Comparison of ENCODE assay signal across 8 cellular contexts in the genomic region with DNA sequence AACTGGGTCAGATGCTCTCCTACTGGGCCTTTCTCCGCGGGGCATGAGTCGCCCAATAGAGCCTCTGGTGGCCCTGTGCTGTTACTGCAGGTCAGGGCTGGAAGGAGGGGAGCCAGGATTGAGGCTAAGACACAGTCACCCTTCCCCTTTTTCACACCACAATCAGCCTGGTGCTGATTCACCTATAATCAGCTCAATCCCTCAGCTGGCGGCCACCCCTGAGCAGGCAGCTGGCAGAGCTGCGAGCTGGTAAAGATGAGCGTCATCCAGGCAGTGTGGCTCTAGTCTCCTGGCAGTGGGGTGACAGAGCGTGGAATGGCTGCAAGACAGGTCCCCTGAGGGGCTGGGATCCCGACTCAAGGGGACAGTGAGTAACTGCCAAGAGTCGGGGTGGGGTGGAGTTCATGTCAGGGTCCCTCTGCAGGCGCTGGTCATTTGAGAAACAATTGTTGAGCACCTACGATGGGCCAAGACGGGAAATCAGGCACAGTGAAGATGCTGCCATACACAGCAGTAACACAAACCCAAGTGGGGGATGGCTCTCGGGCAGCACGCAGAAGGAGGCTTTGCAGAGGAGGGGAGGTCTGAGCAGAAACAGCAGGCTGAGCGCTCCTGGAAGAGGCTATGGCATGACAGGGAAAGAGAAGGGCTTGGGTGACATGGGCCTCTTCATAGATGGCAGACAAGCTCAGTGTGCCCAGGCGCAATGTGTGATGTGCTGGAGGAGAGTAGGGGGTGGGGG. TPM values are rescaled to one million over a fixed set of nuclear protein-coding genes. Genes with fewer than 3 reads are reported as not detected.
DNase-seq lines count a peak whose midpoint lies in the region; ATAC-seq and TF ChIP-seq lines count a peak whose summit lies in the region.

No MANE protein-coding gene starts in this region.

- ATAC-seq in DND-41 (ENCODE audit: insufficient read depth, low read depth) (peak; percentile 97), GM21367 (IDR thresholded peaks at IDR 0.05; ENCODE audit: unreplicated experiment) (peak; percentile 82), HG03571 (IDR thresholded peaks at IDR 0.05; ENCODE audit: unreplicated experiment) (peak; percentile 78), RWPE2 (ENCODE audit: low read depth) (no peak), Right ventricle myocardium superior (ENCODE audit: poor library complexity) (peak; percentile 93)

- H3K4me1 ChIP-seq in DND-41 (ENCODE audit: insufficient read depth, low read length) (peaks cover 7% of the 10 kb centered on the region), RWPE2 (ENCODE audit: insufficient read depth, poor library complexity, severe bottlenecking) (no peaks in the 10 kb centered on the region), prostate gland (replicated peaks) (no peaks in the 10 kb centered on the region)

- 68% methylated on average over 15 of the region's 16 CpGs for WGBS in prostate gland

- H3K36me3 ChIP-seq in DND-41 (ENCODE audit: insufficient read depth, low read length) (no peaks in the 10 kb centered on the region), RWPE2 (ENCODE audit: low read depth) (no peaks in the 10 kb centered on the region), prostate gland (no peaks in the 10 kb centered on the region)

- no peak overlapping the region for H3K9ac ChIP-seq in DND-41 (ENCODE audit: low read depth, low read length)

- TF ChIP-seq CTCF in DND-41 (IDR thresholded peaks at IDR 0.05; ENCODE audit: borderline replicate concordance, extremely low read depth, low read length, poor library complexity, severe bottlenecking) (peak; percentile 81), RWPE2 (IDR thresholded peaks at IDR 0.05; ENCODE audit: poor library complexity, severe bottlenecking) (peak; percentile 25), prostate gland (IDR thresholded peaks at IDR 0.05) (peak; percentile 36 to 71 (median 46))

- H2AFZ ChIP-seq in DND-41 (ENCODE audit: low read depth, low read length), result no peak overlapping the region; the same call in 1 of the 2 replicates

- H3K4me3 ChIP-seq in DND-41 (ENCODE audit: low read depth in 1 of 2, low read length in 2 of 2), result no peak overlapping the region
- no peak overlapping the region for H3K4me3 ChIP-seq in RWPE2 (ENCODE audit: severe bottlenecking)
- H3K4me3 ChIP-seq in prostate gland, result no peak overlapping the region

- H3K4me2 ChIP-seq in DND-41 (ENCODE audit: insufficient read depth, low read length), result no peak overlapping the region

- no peaks in the 10 kb centered on the region for H3K79me2 ChIP-seq in DND-41 (ENCODE audit: insufficient read depth, low read length)

- H3K27me3 ChIP-seq in DND-41 (ENCODE audit: insufficient read depth, low read length, poor library complexity), result no peaks in the 10 kb centered on the region
- no peaks in the 10 kb centered on the region for H3K27me3 ChIP-seq in RWPE2 (ENCODE audit: insufficient read depth, poor library complexity, severe bottlenecking)
- no peaks in the 10 kb centered on the region for H3K27me3 ChIP-seq in prostate gland (replicated peaks; ENCODE audit: insufficient read depth)

- intact Hi-C loops in Right ventricle myocardium superior (cut with DNase I), result loop anchor here (5.0 kb wide), 1 partner anchor 153 kb away; no protein-coding TSS in a partner anchor
- intact Hi-C loops in prostate gland (cut with DNase I), result no loop called here

- no peak for TF ChIP-seq POLR2A in prostate gland (IDR thresholded peaks at IDR 0.05)

- no peaks in the 10 kb centered on the region for H4K20me1 ChIP-seq in DND-41 (ENCODE audit: insufficient read depth, low read length)

- DNase-seq in DND-41, result peak; percentile 64
- no peak for DNase-seq in RWPE2 (ENCODE audit: low spot score)
- peak; percentile 40 for DNase-seq in activated gamma-delta T cell treated with anti-CD3 and anti-CD28 coated beads, Interleukin-2, amount 50 U/mL, for 16 hours (ENCODE audit: low read depth)
- DNase-seq in Right ventricle myocardium superior, result peak; percentile 75
- DNase-seq in prostate gland (ENCODE audit: low spot score), result peak; percentile 13
- no peak for DNase-seq in GOT3 (lab: John Stamatoyannopoulos, UW)

- H3K9me3 ChIP-seq in DND-41 (ENCODE audit: insufficient read depth, low read length, severe bottlenecking) (no peaks in the 10 kb centered on the region), RWPE2 (ENCODE audit: severe bottlenecking) (no peaks in the 10 kb centered on the region), prostate gland (no peaks in the 10 kb centered on the region)

- no peak overlapping the region for H3K27ac ChIP-seq in DND-41 (ENCODE audit: low read length)
- H3K27ac ChIP-seq in RWPE2 (ENCODE audit: poor library complexity, severe bottlenecking), result no peak overlapping the region
- H3K27ac ChIP-seq in prostate gland, result no peak overlapping the region

RNA-seq across cellular contexts. Expression of a gene that starts 21.8 kb away (rescaled TPM):
- total RNA-seq in Right ventricle myocardium superior (15.4 TPM), prostate gland (10 to 100 TPM in 1 of 2 donors, 1 to 10 TPM in 1; 6.0 to 14.8 TPM)

Comparison
In these comparisons a context has a peak if more than half of its experiments do, and no peak if none do; other contexts are left out.
1. DNase-seq: peak in DND-41 (single experiment), activated gamma-delta T cell treated with anti-CD3 and anti-CD28 coated beads, Interleukin-2, amount 50 U/mL, for 16 hours (single experiment), Right ventricle myocardium superior (single experiment) and prostate gland (single experiment); none in RWPE2 (single experiment) and GOT3 (single experiment).
2. CTCF ChIP-seq: peak in every context shown above with its lines; median percentile 81 in DND-41; 46 in prostate gland; 25 in RWPE2.